In the genomic region with DNA sequence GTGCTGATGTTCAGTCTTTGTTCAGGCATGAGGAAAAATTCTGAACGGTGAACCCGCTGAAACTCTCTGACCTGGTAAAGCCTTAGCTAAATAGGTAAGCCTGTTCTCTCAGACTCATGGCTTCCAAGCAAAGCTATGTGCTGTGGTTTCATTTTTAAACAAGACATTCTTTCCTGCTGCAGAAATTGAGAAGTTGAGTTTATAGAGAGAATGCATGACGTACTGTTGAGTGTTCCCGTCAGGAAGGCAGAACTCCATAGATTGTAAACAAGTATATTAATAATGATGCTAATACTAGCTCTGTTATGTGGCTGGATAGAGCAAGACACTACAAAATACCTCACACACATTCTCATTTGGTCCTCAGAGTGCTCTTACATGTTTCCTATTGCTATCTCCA, we compare ENCODE assay signal across 27 cellular contexts.
"Had no signal": no experiment of that assay in that cellular context is flagged by ENCODE, and none has a peak within 500 bp of the region (broad histone marks: within the 10 kb centered on the region; RNA-seq: fewer than 3 reads in every experiment).

No MANE protein-coding gene starts in this region.

- H3K4me1 ChIP-seq: heart left ventricle, left ventricle myocardium inferior, right atrium auricular region, right lobe of liver, tibial nerve, uterus had no signal

- ATAC-seq: heart left ventricle; mucosa of descending colon; naive thymus-derived CD4-positive, alpha-beta T cell; right lobe of liver; stimulated activated memory B cell treated with anti-CD40 and anti-IgM and Interleukin-4, amounts not matched to agents 10 μg/mL and 1 μg/mL and 100 μg/mL, for 72 hours; stimulated activated naive CD8-positive, alpha-beta T cell treated with anti-CD3 and anti-CD28 coated beads, Interleukin-15, amount 100 ng/mL, for 72 hours had no signal

- H3K9me3 Mint-ChIP-seq: immature natural killer cell; naive thymus-derived CD4-positive, alpha-beta T cell; nephron; neural crest cell; stimulated activated naive CD8-positive, alpha-beta T cell treated with anti-CD3 and anti-CD28 coated beads, Interleukin-15, amount 100 ng/mL, for 72 hours; type B pancreatic cell had no signal

- H3K4me2 ChIP-seq: smooth muscle cell had no signal

- H3K4me1 Mint-ChIP-seq: immature natural killer cell; naive thymus-derived CD4-positive, alpha-beta T cell; nephron; stimulated activated memory B cell treated with anti-CD40 and anti-IgM and Interleukin-4, amounts not matched to agents 10 μg/mL and 1 μg/mL and 100 μg/mL, for 72 hours; stimulated activated naive CD8-positive, alpha-beta T cell treated with anti-CD3 and anti-CD28 coated beads, Interleukin-15, amount 100 ng/mL, for 72 hours had no signal

- H3K9me3 ChIP-seq: heart left ventricle, left ventricle myocardium inferior, mucosa of descending colon, right atrium auricular region, right lobe of liver, tibial nerve, uterus had no signal

- H3K4me3 ChIP-seq: heart left ventricle, left ventricle myocardium inferior, lung, mucosa of descending colon, right atrium auricular region, right lobe of liver, smooth muscle cell, tibial nerve, uterus had no signal

- H3K36me3 Mint-ChIP-seq: immature natural killer cell; naive thymus-derived CD4-positive, alpha-beta T cell; stimulated activated memory B cell treated with anti-CD40 and anti-IgM and Interleukin-4, amounts not matched to agents 10 μg/mL and 1 μg/mL and 100 μg/mL, for 72 hours; type B pancreatic cell had no signal

- H3K27ac Mint-ChIP-seq: immature natural killer cell; naive thymus-derived CD4-positive, alpha-beta T cell; progenitor cell of endocrine pancreas; stimulated activated memory B cell treated with anti-CD40 and anti-IgM and Interleukin-4, amounts not matched to agents 10 μg/mL and 1 μg/mL and 100 μg/mL, for 72 hours; stimulated activated naive CD8-positive, alpha-beta T cell treated with anti-CD3 and anti-CD28 coated beads, Interleukin-15, amount 100 ng/mL, for 72 hours; type B pancreatic cell had no signal

- H3K27ac ChIP-seq: heart left ventricle, left ventricle myocardium inferior, right atrium auricular region, right lobe of liver, tibial nerve, uterus had no signal

- H3K36me3 ChIP-seq: heart left ventricle, left ventricle myocardium inferior, right atrium auricular region, right lobe of liver, tibial nerve, uterus had no signal

- H3K27me3 Mint-ChIP-seq: progenitor cell of endocrine pancreas; stimulated activated memory B cell treated with anti-CD40 and anti-IgM and Interleukin-4, amounts not matched to agents 10 μg/mL and 1 μg/mL and 100 μg/mL, for 72 hours had no signal

- DNase-seq: heart left ventricle; hypothalamus; immature natural killer cell; islet precursor cell; left ventricle myocardium inferior; midbrain; mucosa of descending colon; naive thymus-derived CD4-positive, alpha-beta T cell; occipital lobe; right lobe of liver; stimulated activated CD4-positive, alpha-beta T cell treated with anti-CD3 and anti-CD28 coated beads, Interleukin-1b, Interleukin-23, amount 100 ng/mL, for 48 hours; stimulated activated CD4-positive, alpha-beta T cell treated with anti-CD3 and anti-CD28 coated beads, Interleukin-2, amount 100 ng/mL, for 48 hours; stimulated activated CD4-positive, alpha-beta T cell treated with anti-CD3 and anti-CD28 coated beads, Interleukin-4, amount 100 ng/mL, for 4 hours; stimulated activated CD8-positive, alpha-beta memory T cell treated with anti-CD3 and anti-CD28 coated beads, Interleukin-4, amount 100 ng/mL, for 48 hours; stimulated activated naive CD4-positive, alpha-beta T cell treated with Interleukin-2 at 50 U/mL for 16 hours; stimulated activated naive CD8-positive, alpha-beta T cell treated with anti-CD3 and anti-CD28 coated beads, Interleukin-15, amount 100 ng/mL, for 72 hours; substantia nigra; uterus had no signal

- H3K27me3 ChIP-seq: right atrium auricular region, right lobe of liver, tibial nerve, uterus had no signal

- H3K4me3 Mint-ChIP-seq: immature natural killer cell; naive thymus-derived CD4-positive, alpha-beta T cell; nephron; neural crest cell; stimulated activated memory B cell treated with anti-CD40 and anti-IgM and Interleukin-4, amounts not matched to agents 10 μg/mL and 1 μg/mL and 100 μg/mL, for 72 hours; stimulated activated naive CD8-positive, alpha-beta T cell treated with anti-CD3 and anti-CD28 coated beads, Interleukin-15, amount 100 ng/mL, for 72 hours; type B pancreatic cell had no signal
